Comparison of ENCODE assay signal across 12 cellular contexts in genomic region chr3:9794400-9794799, GRCh38. TPM values are rescaled to one million over a fixed set of nuclear protein-coding genes. Genes with fewer than 3 reads are reported as not detected.
A peak's percentile ranks its signal among the peaks of the same experiment; 100 is the strongest.
DNase-seq lines count a peak whose midpoint lies in the region; ATAC-seq and TF ChIP-seq lines count a peak whose summit lies in the region.
"Had no signal": no experiment of that assay in that cellular context is flagged by ENCODE, and none has a peak within 500 bp of the region (broad histone marks: within the 10 kb centered on the region; RNA-seq: fewer than 3 reads in every experiment).

No MANE protein-coding gene starts in this region.

- CTCF ChIA-PET in activated CD4-positive, alpha-beta memory T cell treated with anti-CD3 and anti-CD28 coated beads for 36 hours (lab: Charles Lee), result interaction anchor here (1.1 kb wide), 1 partner anchor 80 kb away, joined by 3 read pairs; no protein-coding TSS in a partner anchor

- H3K27ac Mint-ChIP-seq in stimulated activated naive CD8-positive, alpha-beta T cell treated with anti-CD3 and anti-CD28 coated beads, Interleukin-15, Interleukin-2, amounts not matched to agents 100 ng/mL and 50 ng/mL, for 24 hours, result peak overlapping the region; percentile 87
- H3K27ac Mint-ChIP-seq in activated CD4-positive, alpha-beta memory T cell treated with anti-CD3 and anti-CD28 coated beads for 36 hours, result peak overlapping the region; percentile 68
- H3K27ac Mint-ChIP-seq in immature natural killer cell (peak overlapping the region; percentile 70 to 100 (median 84)), type B pancreatic cell (peak overlapping the region; percentile 48)

- peaks cover 62% of the 10 kb centered on the region for H3K36me3 Mint-ChIP-seq in stimulated activated naive CD8-positive, alpha-beta T cell treated with anti-CD3 and anti-CD28 coated beads, Interleukin-15, Interleukin-2, amounts not matched to agents 100 ng/mL and 50 ng/mL, for 24 hours (ENCODE audit: low read depth)
- H3K36me3 Mint-ChIP-seq in activated CD4-positive, alpha-beta memory T cell treated with anti-CD3 and anti-CD28 coated beads for 36 hours, result peaks cover 60% of the 10 kb centered on the region
- H3K36me3 Mint-ChIP-seq in immature natural killer cell (peaks cover 9 to 27% (median 17%) of the 10 kb centered on the region in 3 donors), type B pancreatic cell (peaks cover 24% of the 10 kb centered on the region)

- no peaks in the 10 kb centered on the region for H3K9me3 Mint-ChIP-seq in stimulated activated naive CD8-positive, alpha-beta T cell treated with anti-CD3 and anti-CD28 coated beads, Interleukin-15, Interleukin-2, amounts not matched to agents 100 ng/mL and 50 ng/mL, for 24 hours
- H3K9me3 Mint-ChIP-seq in activated CD4-positive, alpha-beta memory T cell treated with anti-CD3 and anti-CD28 coated beads for 36 hours, result no peaks in the 10 kb centered on the region
- H3K9me3 Mint-ChIP-seq in immature natural killer cell, result no peaks in the 10 kb centered on the region
- H3K9me3 Mint-ChIP-seq in type B pancreatic cell, result no peaks in the 10 kb centered on the region

- POLR2A ChIA-PET in activated CD4-positive, alpha-beta memory T cell treated with anti-CD3 and anti-CD28 coated beads for 36 hours (lab: Charles Lee), result no interaction called here

- peaks cover 15% of the 10 kb centered on the region for H3K36me3 ChIP-seq in MG63

- H3K4me3 ChIP-seq in MG63, result no peak overlapping the region

- TF ChIP-seq CTCF in type B pancreatic cell (conservative IDR thresholded peaks at IDR 0.05), result no peak

- peak overlapping the region; percentile 97 for H3K4me3 Mint-ChIP-seq in stimulated activated naive CD8-positive, alpha-beta T cell treated with anti-CD3 and anti-CD28 coated beads, Interleukin-15, Interleukin-2, amounts not matched to agents 100 ng/mL and 50 ng/mL, for 24 hours
- peak overlapping the region; percentile 99 for H3K4me3 Mint-ChIP-seq in activated CD4-positive, alpha-beta memory T cell treated with anti-CD3 and anti-CD28 coated beads for 36 hours
- H3K4me3 Mint-ChIP-seq in immature natural killer cell, result peak overlapping the region; percentile 95 to 100 (median 98)
- peak overlapping the region; percentile 98 for H3K4me3 Mint-ChIP-seq in type B pancreatic cell

- H3K4me1 Mint-ChIP-seq in stimulated activated naive CD8-positive, alpha-beta T cell treated with anti-CD3 and anti-CD28 coated beads, Interleukin-15, Interleukin-2, amounts not matched to agents 100 ng/mL and 50 ng/mL, for 24 hours (ENCODE audit: low read depth), result peaks cover 62% of the 10 kb centered on the region
- peaks cover 57% of the 10 kb centered on the region for H3K4me1 Mint-ChIP-seq in activated CD4-positive, alpha-beta memory T cell treated with anti-CD3 and anti-CD28 coated beads for 36 hours (ENCODE audit: low read depth)
- H3K4me1 Mint-ChIP-seq in immature natural killer cell (peaks cover 66 to 73% of the 10 kb centered on the region in 2 donors), type B pancreatic cell (ENCODE audit: unreplicated experiment) (peaks cover 14% of the 10 kb centered on the region)

- intact Hi-C loops in activated CD4-positive, alpha-beta memory T cell treated with anti-CD3 and anti-CD28 coated beads for 36 hours (cut with micrococcal nuclease), result loop anchor here (5.0 kb wide), 2 partner anchors 233 to 397 kb away; partner anchors contain the start of genes FANCD2 and SETD5

- H3K27me3 Mint-ChIP-seq in stimulated activated naive CD8-positive, alpha-beta T cell treated with anti-CD3 and anti-CD28 coated beads, Interleukin-15, Interleukin-2, amounts not matched to agents 100 ng/mL and 50 ng/mL, for 24 hours, result no peaks in the 10 kb centered on the region
- H3K27me3 Mint-ChIP-seq in activated CD4-positive, alpha-beta memory T cell treated with anti-CD3 and anti-CD28 coated beads for 36 hours, result no peaks in the 10 kb centered on the region
- H3K27me3 Mint-ChIP-seq in immature natural killer cell (ENCODE audit: low read depth in 3 of 3), result peaks cover 3 to 13% (median 11%) of the 10 kb centered on the region in 3 donors
- no peaks in the 10 kb centered on the region for H3K27me3 Mint-ChIP-seq in type B pancreatic cell

- no peaks in the 10 kb centered on the region for H3K9me3 ChIP-seq in MG63
- H3K9me3 ChIP-seq: thyroid gland had no signal

- no peak for DNase-seq in stimulated activated naive CD8-positive, alpha-beta T cell treated with anti-CD3 and anti-CD28 coated beads, Interleukin-15, Interleukin-2, amounts not matched to agents 100 U/mL and 50 U/mL, for 24 hours
- DNase-seq in activated CD4-positive, alpha-beta memory T cell treated with anti-CD3 and anti-CD28 coated beads for 36 hours, result no peak
- DNase-seq in immature natural killer cell (no peak), type B pancreatic cell (ENCODE audit: extremely low spot score, unreplicated experiment) (no peak), MG63 (no peak), putamen (ENCODE audit: low spot score) (no peak)
- DNase-seq: foreskin fibroblast, left colon, NCI-H1105 treated with DMSO at 0.1 percent for 48 hours, thyroid gland had no signal

- no peaks in the 10 kb centered on the region for H3K27me3 ChIP-seq in MG63
- H3K27me3 ChIP-seq: thyroid gland had no signal

- ATAC-seq in stimulated activated naive CD8-positive, alpha-beta T cell treated with anti-CD3 and anti-CD28 coated beads, Interleukin-15, Interleukin-2, amounts not matched to agents 100 U/mL and 50 U/mL, for 24 hours, result no peak
- no peak for ATAC-seq in GM21786 (IDR thresholded peaks at IDR 0.05; ENCODE audit: unreplicated experiment)
- ATAC-seq: left colon had no signal

RNA-seq across cellular contexts. Expression of gene ARPC4, which starts 1.5 kb away (rescaled TPM):
- 100 to 1,000 TPM; 237 to 240 TPM for total RNA-seq in activated CD4-positive, alpha-beta memory T cell treated with anti-CD3 and anti-CD28 coated beads for 36 hours
- polyA plus RNA-seq in immature natural killer cell, result 100 to 1,000 TPM; 378 to 470 (median 428) TPM
- 131 and 151 TPM in 2 replicates for total RNA-seq in type B pancreatic cell (ENCODE audit: low replicate concordance)
- 125 and 175 TPM in 2 replicates for total RNA-seq in MG63 (2014; rRNA removed; shearing (Covaris generic); ENCODE audit: low replicate concordance)

RNA-seq across cellular contexts. Expression of gene TADA3, which starts 2.1 kb away (rescaled TPM):
- 10 to 100 TPM; 86.9 to 92.1 TPM for total RNA-seq in activated CD4-positive, alpha-beta memory T cell treated with anti-CD3 and anti-CD28 coated beads for 36 hours
- polyA plus RNA-seq in immature natural killer cell, result 100 to 1,000 TPM in 1 of 3 donors, 10 to 100 TPM in 2; 58.1 to 121 (median 73.6) TPM
- total RNA-seq in type B pancreatic cell (ENCODE audit: low replicate concordance), result 48.4 and 54.3 TPM in 2 replicates
- 60.3 and 83.8 TPM in 2 replicates for total RNA-seq in MG63 (2014; rRNA removed; shearing (Covaris generic); ENCODE audit: low replicate concordance)

RNA-seq across cellular contexts. Expression of gene TTLL3, which starts 15.7 kb away (rescaled TPM):
- total RNA-seq in activated CD4-positive, alpha-beta memory T cell treated with anti-CD3 and anti-CD28 coated beads for 36 hours, result 10 to 100 TPM; 49.6 to 49.7 TPM
- 10 to 100 TPM in 1 of 3 donors, 1 to 10 TPM in 2; 4.2 to 10.1 (median 5.0) TPM for polyA plus RNA-seq in immature natural killer cell
- total RNA-seq in type B pancreatic cell (ENCODE audit: low replicate concordance), result 25.8 and 42.2 TPM in 2 replicates
- 0.10 and 3.1 TPM in 2 replicates for total RNA-seq in MG63 (2014; rRNA removed; shearing (Covaris generic); ENCODE audit: low replicate concordance)

RNA-seq across cellular contexts. Expression of gene CAMK1, which starts 24.7 kb away (rescaled TPM):
- 10 to 100 TPM; 48.2 to 51.9 TPM for total RNA-seq in activated CD4-positive, alpha-beta memory T cell treated with anti-CD3 and anti-CD28 coated beads for 36 hours
- polyA plus RNA-seq in immature natural killer cell, result 10 to 100 TPM; 15.4 to 29.0 (median 19.2) TPM
- total RNA-seq in type B pancreatic cell (ENCODE audit: low replicate concordance), result 2.7 and 9.1 TPM in 2 replicates
- 2.7 and 5.0 TPM in 2 replicates for total RNA-seq in MG63 (2014; rRNA removed; shearing (Covaris generic); ENCODE audit: low replicate concordance)

RNA-seq across cellular contexts. Expression of gene OGG1, which starts 44.6 kb away (rescaled TPM):
- total RNA-seq in activated CD4-positive, alpha-beta memory T cell treated with anti-CD3 and anti-CD28 coated beads for 36 hours, result 10 to 100 TPM; 35.7 to 36.5 TPM
- 10 to 100 TPM; 30.3 to 57.3 (median 44.4) TPM for polyA plus RNA-seq in immature natural killer cell
- total RNA-seq in type B pancreatic cell (ENCODE audit: low replicate concordance), result 22.8 and 40.4 TPM in 2 replicates
- 8.0 and 21.4 TPM in 2 replicates for total RNA-seq in MG63 (2014; rRNA removed; shearing (Covaris generic); ENCODE audit: low replicate concordance)
